Comparison of ENCODE assay signal across 1 cellular context in genomic region chr3:123743121-123743520, GRCh38.
A peak's percentile ranks its signal among the peaks of the same experiment; 100 is the strongest.
TF ChIP-seq lines count a peak whose summit lies in the region.

No MANE protein-coding gene starts in this region.

TF ChIP-seq in SK-N-SH, 30 proteins besides CTCF, POLR2A, EP300 and RAD21 (continued from another document):
- TF ChIP-seq NFIC (IDR thresholded peaks at IDR 0.05; ENCODE audit: borderline replicate concordance) (peak; percentile 42; the same call in 1 of the 2 replicates), GATA2 (CRISPR knock-in tag; IDR thresholded peaks at IDR 0.05) (no peak), TEAD4 (IDR thresholded peaks at IDR 0.05; ENCODE audit: borderline replicate concordance, insufficient read depth) (peak; percentile 37; the same call in 1 of the 2 replicates), FOXJ3 (CRISPR knock-in tag; IDR thresholded peaks at IDR 0.05) (no peak), MEF2A (IDR thresholded peaks at IDR 0.05; ENCODE audit: borderline replicate concordance, low read depth) (peak; percentile 85), USF2 (IDR thresholded peaks at IDR 0.05; ENCODE audit: borderline replicate concordance, low read depth, low read length) (no peak)
- TF ChIP-seq, protein P1, sequence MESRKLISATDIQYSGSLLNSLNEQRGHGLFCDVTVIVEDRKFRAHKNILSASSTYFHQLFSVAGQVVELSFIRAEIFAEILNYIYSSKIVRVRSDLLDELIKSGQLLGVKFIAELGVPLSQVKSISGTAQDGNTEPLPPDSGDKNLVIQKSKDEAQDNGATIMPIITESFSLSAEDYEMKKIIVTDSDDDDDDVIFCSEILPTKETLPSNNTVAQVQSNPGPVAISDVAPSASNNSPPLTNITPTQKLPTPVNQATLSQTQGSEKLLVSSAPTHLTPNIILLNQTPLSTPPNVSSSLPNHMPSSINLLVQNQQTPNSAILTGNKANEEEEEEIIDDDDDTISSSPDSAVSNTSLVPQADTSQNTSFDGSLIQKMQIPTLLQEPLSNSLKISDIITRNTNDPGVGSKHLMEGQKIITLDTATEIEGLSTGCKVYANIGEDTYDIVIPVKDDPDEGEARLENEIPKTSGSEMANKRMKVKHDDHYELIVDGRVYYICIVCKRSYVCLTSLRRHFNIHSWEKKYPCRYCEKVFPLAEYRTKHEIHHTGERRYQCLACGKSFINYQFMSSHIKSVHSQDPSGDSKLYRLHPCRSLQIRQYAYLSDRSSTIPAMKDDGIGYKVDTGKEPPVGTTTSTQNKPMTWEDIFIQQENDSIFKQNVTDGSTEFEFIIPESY (IDR thresholded peaks at IDR 0.05; ENCODE audit: borderline replicate concordance, low read depth) = no peak
- TF ChIP-seq, protein P2, sequence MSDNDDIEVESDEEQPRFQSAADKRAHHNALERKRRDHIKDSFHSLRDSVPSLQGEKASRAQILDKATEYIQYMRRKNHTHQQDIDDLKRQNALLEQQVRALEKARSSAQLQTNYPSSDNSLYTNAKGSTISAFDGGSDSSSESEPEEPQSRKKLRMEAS (IDR thresholded peaks at IDR 0.05; ENCODE audit: low read depth) = no peak
